ENCODE assay signal across 2 cellular contexts in genomic region chr19:18647807-18648206, GRCh38.
TF ChIP-seq lines count a peak whose summit lies in the region.

No MANE protein-coding gene starts in this region.

TF ChIP-seq in WTC11, 78 proteins besides CTCF, POLR2A, EP300 and RAD21 (continues in another document):
- TF ChIP-seq AFF4 (CRISPR knock-in tag; IDR thresholded peaks at IDR 0.05; ENCODE audit: borderline replicate concordance) (no peak), HMGXB4 (CRISPR knock-in tag; IDR thresholded peaks at IDR 0.05) (no peak), NR3C1 (CRISPR knock-in tag; conservative IDR thresholded peaks at IDR 0.05; ENCODE audit: low read depth) (no peak), RELA (CRISPR knock-in tag; IDR thresholded peaks at IDR 0.05; ENCODE audit: borderline replicate concordance) (no peak), TP53 (CRISPR knock-in tag; IDR thresholded peaks at IDR 0.05) (no peak), ARID4B (CRISPR knock-in tag; IDR thresholded peaks at IDR 0.05; ENCODE audit: borderline replicate concordance) (no peak), CBFB (CRISPR knock-in tag; IDR thresholded peaks at IDR 0.05; ENCODE audit: low read depth) (no peak), E2F5 (CRISPR knock-in tag; IDR thresholded peaks at IDR 0.05) (no peak), ZNF425 (CRISPR knock-in tag; conservative IDR thresholded peaks at IDR 0.05) (no peak), FOXK1 (CRISPR knock-in tag; IDR thresholded peaks at IDR 0.05) (no peak)

TF ChIP-seq in neural cell, 6 proteins besides CTCF, POLR2A, EP300 and RAD21:
- TF ChIP-seq MXI1 (conservative IDR thresholded peaks at IDR 0.05; ENCODE audit: poor library complexity, severe bottlenecking) (no peak), REST (IDR thresholded peaks at IDR 0.05; ENCODE audit: borderline replicate concordance) (no peak), EZH2 (IDR thresholded peaks at IDR 0.05; ENCODE audit: borderline replicate concordance, insufficient read depth, low read length, poor library complexity, severe bottlenecking) (no peak), SMC3 (conservative IDR thresholded peaks at IDR 0.05; ENCODE audit: poor library complexity) (no peak), POLR2AphosphoS5 (IDR thresholded peaks at IDR 0.05) (no peak), TAF1 (IDR thresholded peaks at IDR 0.05; ENCODE audit: low read depth) (no peak)
